In the genomic region with DNA sequence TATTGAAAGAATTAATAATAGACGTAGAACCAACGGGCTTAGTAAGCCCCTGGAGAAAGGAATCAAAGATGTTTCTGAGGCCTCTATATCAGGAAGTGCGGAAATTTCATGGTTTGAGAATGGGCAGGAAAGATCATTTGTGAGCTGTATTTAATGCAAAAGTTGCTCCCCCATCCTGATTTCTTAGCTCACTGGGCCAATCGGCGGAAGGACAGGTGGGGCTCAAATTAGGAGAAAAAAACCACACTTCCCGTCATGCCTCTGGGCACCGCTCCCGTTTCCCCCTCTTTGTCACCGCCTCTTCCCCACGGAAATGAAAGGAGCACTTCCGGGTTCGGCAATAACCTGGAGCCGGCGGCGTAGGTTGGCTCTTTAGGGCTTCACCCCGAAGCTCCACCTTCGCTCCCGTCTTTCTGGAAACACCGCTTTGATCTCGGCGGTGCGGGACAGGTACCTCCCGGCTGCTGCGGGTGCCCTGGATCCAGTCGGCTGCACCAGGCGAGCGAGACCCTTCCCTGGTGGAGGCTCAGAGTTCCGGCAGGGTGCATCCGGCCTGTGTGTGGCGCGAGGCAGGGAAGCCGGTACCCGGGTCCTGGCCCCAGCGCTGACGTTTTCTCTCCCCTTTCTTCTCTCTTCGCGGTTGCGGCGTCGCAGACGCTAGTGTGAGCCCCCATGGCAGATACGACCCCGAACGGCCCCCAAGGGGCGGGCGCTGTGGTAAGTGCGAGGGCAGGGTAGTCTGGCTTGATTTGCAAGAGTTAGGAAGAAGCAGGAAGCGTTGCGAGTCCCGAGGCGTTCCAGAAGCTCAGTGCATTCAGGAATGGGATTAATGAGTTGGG, we compare ENCODE assay signal across 1 cellular context.
A peak's percentile ranks its signal among the peaks of the same experiment; 100 is the strongest.
TF ChIP-seq lines count a peak whose summit lies in the region.

A gene with protein sequence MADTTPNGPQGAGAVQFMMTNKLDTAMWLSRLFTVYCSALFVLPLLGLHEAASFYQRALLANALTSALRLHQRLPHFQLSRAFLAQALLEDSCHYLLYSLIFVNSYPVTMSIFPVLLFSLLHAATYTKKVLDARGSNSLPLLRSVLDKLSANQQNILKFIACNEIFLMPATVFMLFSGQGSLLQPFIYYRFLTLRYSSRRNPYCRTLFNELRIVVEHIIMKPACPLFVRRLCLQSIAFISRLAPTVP (plus strand): TSS at position 617 of the 839 bp plus-strand sequence. CDS start 56 bp downstream, at position 673.

TF ChIP-seq in HepG2, 621 proteins besides CTCF, POLR2A, EP300 and RAD21 (continued from another document and continues in another):
- TF ChIP-seq, protein P1, sequence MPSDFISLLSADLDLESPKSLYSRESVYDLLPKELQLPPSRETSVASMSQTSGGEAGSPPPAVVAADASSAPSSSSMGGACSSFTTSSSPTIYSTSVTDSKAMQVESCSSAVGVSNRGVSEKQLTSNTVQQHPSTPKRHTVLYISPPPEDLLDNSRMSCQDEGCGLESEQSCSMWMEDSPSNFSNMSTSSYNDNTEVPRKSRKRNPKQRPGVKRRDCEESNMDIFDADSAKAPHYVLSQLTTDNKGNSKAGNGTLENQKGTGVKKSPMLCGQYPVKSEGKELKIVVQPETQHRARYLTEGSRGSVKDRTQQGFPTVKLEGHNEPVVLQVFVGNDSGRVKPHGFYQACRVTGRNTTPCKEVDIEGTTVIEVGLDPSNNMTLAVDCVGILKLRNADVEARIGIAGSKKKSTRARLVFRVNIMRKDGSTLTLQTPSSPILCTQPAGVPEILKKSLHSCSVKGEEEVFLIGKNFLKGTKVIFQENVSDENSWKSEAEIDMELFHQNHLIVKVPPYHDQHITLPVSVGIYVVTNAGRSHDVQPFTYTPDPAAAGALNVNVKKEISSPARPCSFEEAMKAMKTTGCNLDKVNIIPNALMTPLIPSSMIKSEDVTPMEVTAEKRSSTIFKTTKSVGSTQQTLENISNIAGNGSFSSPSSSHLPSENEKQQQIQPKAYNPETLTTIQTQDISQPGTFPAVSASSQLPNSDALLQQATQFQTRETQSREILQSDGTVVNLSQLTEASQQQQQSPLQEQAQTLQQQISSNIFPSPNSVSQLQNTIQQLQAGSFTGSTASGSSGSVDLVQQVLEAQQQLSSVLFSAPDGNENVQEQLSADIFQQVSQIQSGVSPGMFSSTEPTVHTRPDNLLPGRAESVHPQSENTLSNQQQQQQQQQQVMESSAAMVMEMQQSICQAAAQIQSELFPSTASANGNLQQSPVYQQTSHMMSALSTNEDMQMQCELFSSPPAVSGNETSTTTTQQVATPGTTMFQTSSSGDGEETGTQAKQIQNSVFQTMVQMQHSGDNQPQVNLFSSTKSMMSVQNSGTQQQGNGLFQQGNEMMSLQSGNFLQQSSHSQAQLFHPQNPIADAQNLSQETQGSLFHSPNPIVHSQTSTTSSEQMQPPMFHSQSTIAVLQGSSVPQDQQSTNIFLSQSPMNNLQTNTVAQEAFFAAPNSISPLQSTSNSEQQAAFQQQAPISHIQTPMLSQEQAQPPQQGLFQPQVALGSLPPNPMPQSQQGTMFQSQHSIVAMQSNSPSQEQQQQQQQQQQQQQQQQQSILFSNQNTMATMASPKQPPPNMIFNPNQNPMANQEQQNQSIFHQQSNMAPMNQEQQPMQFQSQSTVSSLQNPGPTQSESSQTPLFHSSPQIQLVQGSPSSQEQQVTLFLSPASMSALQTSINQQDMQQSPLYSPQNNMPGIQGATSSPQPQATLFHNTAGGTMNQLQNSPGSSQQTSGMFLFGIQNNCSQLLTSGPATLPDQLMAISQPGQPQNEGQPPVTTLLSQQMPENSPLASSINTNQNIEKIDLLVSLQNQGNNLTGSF (CRISPR knock-in tag; IDR thresholded peaks at IDR 0.05) = no peak
- TF ChIP-seq, protein P2, sequence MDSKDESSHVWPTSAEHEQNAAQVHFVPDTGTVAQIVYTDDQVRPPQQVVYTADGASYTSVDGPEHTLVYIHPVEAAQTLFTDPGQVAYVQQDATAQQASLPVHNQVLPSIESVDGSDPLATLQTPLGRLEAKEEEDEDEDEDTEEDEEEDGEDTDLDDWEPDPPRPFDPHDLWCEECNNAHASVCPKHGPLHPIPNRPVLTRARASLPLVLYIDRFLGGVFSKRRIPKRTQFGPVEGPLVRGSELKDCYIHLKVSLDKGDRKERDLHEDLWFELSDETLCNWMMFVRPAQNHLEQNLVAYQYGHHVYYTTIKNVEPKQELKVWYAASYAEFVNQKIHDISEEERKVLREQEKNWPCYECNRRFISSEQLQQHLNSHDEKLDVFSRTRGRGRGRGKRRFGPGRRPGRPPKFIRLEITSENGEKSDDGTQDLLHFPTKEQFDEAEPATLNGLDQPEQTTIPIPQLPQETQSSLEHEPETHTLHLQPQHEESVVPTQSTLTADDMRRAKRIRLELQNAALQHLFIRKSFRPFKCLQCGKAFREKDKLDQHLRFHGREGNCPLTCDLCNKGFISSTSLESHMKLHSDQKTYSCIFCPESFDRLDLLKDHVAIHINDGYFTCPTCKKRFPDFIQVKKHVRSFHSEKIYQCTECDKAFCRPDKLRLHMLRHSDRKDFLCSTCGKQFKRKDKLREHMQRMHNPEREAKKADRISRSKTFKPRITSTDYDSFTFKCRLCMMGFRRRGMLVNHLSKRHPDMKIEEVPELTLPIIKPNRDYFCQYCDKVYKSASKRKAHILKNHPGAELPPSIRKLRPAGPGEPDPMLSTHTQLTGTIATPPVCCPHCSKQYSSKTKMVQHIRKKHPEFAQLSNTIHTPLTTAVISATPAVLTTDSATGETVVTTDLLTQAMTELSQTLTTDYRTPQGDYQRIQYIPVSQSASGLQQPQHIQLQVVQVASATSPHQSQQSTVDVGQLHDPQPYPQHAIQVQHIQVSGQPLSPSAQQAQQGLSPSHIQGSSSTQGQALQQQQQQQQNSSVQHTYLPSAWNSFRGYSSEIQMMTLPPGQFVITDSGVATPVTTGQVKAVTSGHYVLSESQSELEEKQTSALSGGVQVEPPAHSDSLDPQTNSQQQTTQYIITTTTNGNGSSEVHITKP (CRISPR knock-in tag; IDR thresholded peaks at IDR 0.05; ENCODE audit: low read depth) = no peak
- TF ChIP-seq ZFP36L2 (CRISPR knock-in tag; IDR thresholded peaks at IDR 0.05) (no peak), ZNF557 (CRISPR knock-in tag; IDR thresholded peaks at IDR 0.05) (no peak), PHF21A (CRISPR knock-in tag; IDR thresholded peaks at IDR 0.05) (0 out of 2 replicates have a peak, but pooled peaks have one; percentile 44), ZNF235 (CRISPR knock-in tag; IDR thresholded peaks at IDR 0.05; ENCODE audit: borderline replicate concordance) (no peak), ZNF883 (CRISPR knock-in tag; IDR thresholded peaks at IDR 0.05; ENCODE audit: not compliant biosample characterization) (peak; percentile 17), ZNF746 (CRISPR knock-in tag; IDR thresholded peaks at IDR 0.05) (no peak; the same call in 1 of the 2 replicates), ZNF891 (CRISPR knock-in tag; IDR thresholded peaks at IDR 0.05) (no peak), PAX8 (CRISPR knock-in tag; IDR thresholded peaks at IDR 0.05; ENCODE audit: borderline replicate concordance) (peak; percentile 95; the same call in 1 of the 2 replicates), ZSCAN9 (CRISPR knock-in tag; IDR thresholded peaks at IDR 0.05; ENCODE audit: borderline replicate concordance) (peak; percentile 49; the same call in 1 of the 2 replicates), SALL2 (CRISPR knock-in tag; IDR thresholded peaks at IDR 0.05) (0 out of 2 replicates have a peak, but pooled peaks have one; percentile 51), RFXANK (CRISPR knock-in tag; IDR thresholded peaks at IDR 0.05) (0 out of 2 replicates have a peak, but pooled peaks have one; percentile 38), SRSF9 (IDR thresholded peaks at IDR 0.05; ENCODE audit: borderline replicate concordance, insufficient read depth, low read depth, low read length, poor library complexity, severe bottlenecking) (no peak), GATAD1 (CRISPR knock-in tag; IDR thresholded peaks at IDR 0.05) (peak; percentile 94), SAFB2 (CRISPR knock-in tag; IDR thresholded peaks at IDR 0.05; ENCODE audit: borderline replicate concordance, low read depth) (0 out of 2 replicates have a peak, but pooled peaks have one; percentile 64), NR2C2 (CRISPR knock-in tag; IDR thresholded peaks at IDR 0.05; ENCODE audit: borderline replicate concordance) (peak; percentile 100), ELF1 (CRISPR knock-in tag; IDR thresholded peaks at IDR 0.05) (peak; percentile 96), ZSCAN30 (CRISPR knock-in tag; IDR thresholded peaks at IDR 0.05) (no peak), ZNF180 (CRISPR knock-in tag; IDR thresholded peaks at IDR 0.05; ENCODE audit: borderline replicate concordance, low read depth) (no peak), GPN1 (CRISPR knock-in tag; IDR thresholded peaks at IDR 0.05; ENCODE audit: borderline replicate concordance) (0 out of 2 replicates have a peak, but pooled peaks have one; percentile 28), KLF15 (CRISPR knock-in tag; IDR thresholded peaks at IDR 0.05; ENCODE audit: borderline replicate concordance) (no peak), ZSCAN21 (CRISPR knock-in tag; IDR thresholded peaks at IDR 0.05; ENCODE audit: borderline replicate concordance) (no peak)
- TF ChIP-seq, protein P3, sequence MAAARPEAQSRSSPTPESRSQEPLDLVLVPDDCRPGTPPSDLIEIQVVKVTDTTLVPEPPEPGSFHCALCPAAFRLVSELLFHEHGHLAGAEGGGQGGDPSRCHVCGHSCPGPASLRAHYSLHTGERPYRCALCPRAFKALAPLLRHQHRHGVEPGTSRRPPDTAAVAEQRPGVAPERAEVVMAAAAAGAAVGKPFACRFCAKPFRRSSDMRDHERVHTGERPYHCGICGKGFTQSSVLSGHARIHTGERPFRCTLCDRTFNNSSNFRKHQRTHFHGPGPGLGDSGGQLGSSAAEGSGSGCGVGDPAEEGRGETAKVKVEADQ (CRISPR knock-in tag; IDR thresholded peaks at IDR 0.05; ENCODE audit: borderline replicate concordance) = no peak; the same call in 1 of the 2 replicates
- TF ChIP-seq, protein P4, sequence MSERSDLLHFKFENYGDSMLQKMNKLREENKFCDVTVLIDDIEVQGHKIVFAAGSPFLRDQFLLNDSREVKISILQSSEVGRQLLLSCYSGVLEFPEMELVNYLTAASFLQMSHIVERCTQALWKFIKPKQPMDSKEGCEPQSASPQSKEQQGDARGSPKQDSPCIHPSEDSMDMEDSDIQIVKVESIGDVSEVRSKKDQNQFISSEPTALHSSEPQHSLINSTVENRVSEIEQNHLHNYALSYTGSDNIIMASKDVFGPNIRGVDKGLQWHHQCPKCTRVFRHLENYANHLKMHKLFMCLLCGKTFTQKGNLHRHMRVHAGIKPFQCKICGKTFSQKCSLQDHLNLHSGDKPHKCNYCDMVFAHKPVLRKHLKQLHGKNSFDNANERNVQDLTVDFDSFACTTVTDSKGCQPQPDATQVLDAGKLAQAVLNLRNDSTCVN (CRISPR knock-in tag; IDR thresholded peaks at IDR 0.05; ENCODE audit: borderline replicate concordance) = peak; percentile 88
- TF ChIP-seq, protein P5, sequence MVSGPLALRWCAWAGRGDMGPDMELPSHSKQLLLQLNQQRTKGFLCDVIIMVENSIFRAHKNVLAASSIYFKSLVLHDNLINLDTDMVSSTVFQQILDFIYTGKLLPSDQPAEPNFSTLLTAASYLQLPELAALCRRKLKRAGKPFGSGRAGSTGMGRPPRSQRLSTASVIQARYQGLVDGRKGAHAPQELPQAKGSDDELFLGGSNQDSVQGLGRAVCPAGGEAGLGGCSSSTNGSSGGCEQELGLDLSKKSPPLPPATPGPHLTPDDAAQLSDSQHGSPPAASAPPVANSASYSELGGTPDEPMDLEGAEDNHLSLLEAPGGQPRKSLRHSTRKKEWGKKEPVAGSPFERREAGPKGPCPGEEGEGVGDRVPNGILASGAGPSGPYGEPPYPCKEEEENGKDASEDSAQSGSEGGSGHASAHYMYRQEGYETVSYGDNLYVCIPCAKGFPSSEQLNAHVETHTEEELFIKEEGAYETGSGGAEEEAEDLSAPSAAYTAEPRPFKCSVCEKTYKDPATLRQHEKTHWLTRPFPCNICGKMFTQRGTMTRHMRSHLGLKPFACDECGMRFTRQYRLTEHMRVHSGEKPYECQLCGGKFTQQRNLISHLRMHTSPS (CRISPR knock-in tag; IDR thresholded peaks at IDR 0.05; ENCODE audit: low read depth) = no peak
- TF ChIP-seq, protein P6, sequence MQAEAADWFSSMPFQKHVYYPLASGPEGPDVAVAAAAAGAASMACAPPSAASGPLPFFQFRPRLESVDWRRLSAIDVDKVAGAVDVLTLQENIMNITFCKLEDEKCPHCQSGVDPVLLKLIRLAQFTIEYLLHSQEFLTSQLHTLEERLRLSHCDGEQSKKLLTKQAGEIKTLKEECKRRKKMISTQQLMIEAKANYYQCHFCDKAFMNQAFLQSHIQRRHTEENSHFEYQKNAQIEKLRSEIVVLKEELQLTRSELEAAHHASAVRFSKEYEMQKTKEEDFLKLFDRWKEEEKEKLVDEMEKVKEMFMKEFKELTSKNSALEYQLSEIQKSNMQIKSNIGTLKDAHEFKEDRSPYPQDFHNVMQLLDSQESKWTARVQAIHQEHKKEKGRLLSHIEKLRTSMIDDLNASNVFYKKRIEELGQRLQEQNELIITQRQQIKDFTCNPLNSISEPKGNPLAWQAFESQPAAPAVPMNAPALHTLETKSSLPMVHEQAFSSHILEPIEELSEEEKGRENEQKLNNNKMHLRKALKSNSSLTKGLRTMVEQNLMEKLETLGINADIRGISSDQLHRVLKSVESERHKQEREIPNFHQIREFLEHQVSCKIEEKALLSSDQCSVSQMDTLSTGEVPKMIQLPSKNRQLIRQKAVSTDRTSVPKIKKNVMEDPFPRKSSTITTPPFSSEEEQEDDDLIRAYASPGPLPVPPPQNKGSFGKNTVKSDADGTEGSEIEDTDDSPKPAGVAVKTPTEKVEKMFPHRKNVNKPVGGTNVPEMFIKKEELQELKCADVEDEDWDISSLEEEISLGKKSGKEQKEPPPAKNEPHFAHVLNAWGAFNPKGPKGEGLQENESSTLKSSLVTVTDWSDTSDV (CRISPR knock-in tag; IDR thresholded peaks at IDR 0.05) = no peak
- TF ChIP-seq, protein P7, sequence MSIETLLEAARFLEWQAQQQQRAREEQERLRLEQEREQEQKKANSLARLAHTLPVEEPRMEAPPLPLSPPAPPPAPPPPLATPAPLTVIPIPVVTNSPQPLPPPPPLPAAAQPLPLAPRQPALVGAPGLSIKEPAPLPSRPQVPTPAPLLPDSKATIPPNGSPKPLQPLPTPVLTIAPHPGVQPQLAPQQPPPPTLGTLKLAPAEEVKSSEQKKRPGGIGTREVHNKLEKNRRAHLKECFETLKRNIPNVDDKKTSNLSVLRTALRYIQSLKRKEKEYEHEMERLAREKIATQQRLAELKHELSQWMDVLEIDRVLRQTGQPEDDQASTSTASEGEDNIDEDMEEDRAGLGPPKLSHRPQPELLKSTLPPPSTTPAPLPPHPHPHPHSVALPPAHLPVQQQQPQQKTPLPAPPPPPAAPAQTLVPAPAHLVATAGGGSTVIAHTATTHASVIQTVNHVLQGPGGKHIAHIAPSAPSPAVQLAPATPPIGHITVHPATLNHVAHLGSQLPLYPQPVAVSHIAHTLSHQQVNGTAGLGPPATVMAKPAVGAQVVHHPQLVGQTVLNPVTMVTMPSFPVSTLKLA (IDR thresholded peaks at IDR 0.05) = no peak
